In genomic region chr2:84811839-84812238, GRCh38 we compare ENCODE assay signal across 2 cellular contexts.
A peak's percentile ranks its signal among the peaks of the same experiment; 100 is the strongest.
TF ChIP-seq lines count a peak whose summit lies in the region.

No MANE protein-coding gene starts in this region.

TF ChIP-seq in A549, 52 proteins besides CTCF, POLR2A, EP300 and RAD21:
- TF ChIP-seq REST (IDR thresholded peaks at IDR 0.05) (0 out of 2 replicates have a peak, but pooled peaks have one; percentile 26), CEBPB (IDR thresholded peaks at IDR 0.05) (no peak)
TF ChIP-seq in A549: peak in this region for 1.

TF ChIP-seq in IMR-90, 13 proteins besides CTCF, POLR2A, EP300 and RAD21:
- no peak for TF ChIP-seq USF2 (IDR thresholded peaks at IDR 0.05; ENCODE audit: low read depth, low read length)
- no peak for TF ChIP-seq FOS (IDR thresholded peaks at IDR 0.05; ENCODE audit: low read depth, low read length)
- no peak for TF ChIP-seq SMC3 (IDR thresholded peaks at IDR 0.05; ENCODE audit: low read depth, low read length)
- no peak for TF ChIP-seq RCOR1 (IDR thresholded peaks at IDR 0.05; ENCODE audit: insufficient replicate concordance, low read length)
